ENCODE assay signal across 9 cellular contexts in the genomic region with DNA sequence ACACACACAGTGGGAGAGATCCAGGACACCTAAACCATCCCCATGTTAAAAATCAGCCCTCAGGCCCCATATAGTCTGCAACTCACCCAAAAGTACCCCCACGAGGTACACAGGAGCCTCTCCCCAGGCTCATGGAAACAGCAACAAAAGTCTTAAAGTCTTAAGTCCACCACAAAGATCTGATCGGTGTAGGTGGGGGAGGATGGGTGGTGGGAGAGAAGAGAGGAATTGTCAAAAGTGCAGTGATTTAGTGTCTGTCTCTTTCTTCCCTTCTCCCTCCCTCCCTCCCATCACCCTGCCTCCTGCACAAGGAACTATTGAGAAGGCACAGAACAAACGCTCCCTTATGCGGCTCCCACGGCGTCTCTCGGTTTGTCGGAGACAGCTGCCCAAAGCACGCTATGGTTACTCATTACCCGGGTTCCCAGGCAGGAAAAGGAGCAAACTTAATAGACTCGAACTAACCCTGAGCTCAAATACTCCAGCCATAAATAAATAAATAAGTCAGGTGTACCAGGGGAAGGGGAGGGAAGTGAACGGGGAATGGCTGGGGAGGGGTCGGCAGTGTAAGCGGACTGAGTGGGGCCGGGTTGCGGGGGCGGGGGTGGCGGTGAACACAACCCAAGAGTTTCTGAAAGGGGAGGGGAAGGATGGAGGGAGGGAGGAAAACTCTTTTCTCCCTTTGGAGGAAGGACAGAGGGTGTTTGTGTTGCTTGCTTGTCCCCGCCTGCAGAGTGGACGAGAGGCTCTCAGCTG.
DNase-seq lines count a peak whose midpoint lies in the region; TF ChIP-seq lines count a peak whose summit lies in the region.
"Had no signal": no experiment of that assay in that cellular context is flagged by ENCODE, and none has a peak within 500 bp of the region (broad histone marks: within the 10 kb centered on the region; RNA-seq: fewer than 3 reads in every experiment).

No MANE protein-coding gene starts in this region.

- H3K27ac ChIP-seq in GM23248 (no peak overlapping the region; the same call in 1 of the 2 replicates), iPS DF 6.9 (ENCODE audit: low read length) (no peak overlapping the region), smooth muscle cell (ENCODE audit: low read depth) (peak overlapping the region; percentile 73)
- H3K27ac ChIP-seq: ascending aorta had no signal

- no peaks in the 10 kb centered on the region for H3K9me3 ChIP-seq in GM23248 (ENCODE audit: low read depth)
- no peaks in the 10 kb centered on the region for H3K9me3 ChIP-seq in iPS DF 6.9 (ENCODE audit: control insufficient read depth, insufficient read depth, low read length)
- H3K9me3 ChIP-seq in smooth muscle cell (replicated peaks; ENCODE audit: low read depth) = no peaks in the 10 kb centered on the region
- H3K9me3 ChIP-seq: ascending aorta had no signal

- H3K4me3 ChIP-seq in GM23248 = no peak overlapping the region
- peak overlapping the region; percentile 6; the same call in 1 of the 2 replicates for H3K4me3 ChIP-seq in iPS DF 6.9 (ENCODE audit: low read length)
- peak overlapping the region; percentile 31 for H3K4me3 ChIP-seq in smooth muscle cell
- H3K4me3 ChIP-seq: ascending aorta had no signal

- H3K4me2 ChIP-seq in GM23248 (ENCODE audit: unreplicated experiment) (peak overlapping the region; percentile 31), smooth muscle cell (peak overlapping the region; percentile 52)

- TF ChIP-seq CTCF in smooth muscle cell (IDR thresholded peaks at IDR 0.05; ENCODE audit: borderline replicate concordance, insufficient read depth, poor library complexity, severe bottlenecking) (no peak), GM10248 (IDR thresholded peaks at IDR 0.05; ENCODE audit: control extremely low read depth, extremely low read depth, low read depth, missing control alignments) (no peak)

- H3K27me3 ChIP-seq in GM23248 (replicated peaks; ENCODE audit: insufficient read depth) = no peaks in the 10 kb centered on the region
- H3K27me3 ChIP-seq in iPS DF 6.9 (ENCODE audit: control insufficient read depth, insufficient read depth, low read length) = no peaks in the 10 kb centered on the region; the same call in 1 of the 2 replicates
- H3K27me3 ChIP-seq in smooth muscle cell (ENCODE audit: low read depth) = no peaks in the 10 kb centered on the region
- H3K27me3 ChIP-seq: ascending aorta had no signal

- DNase-seq in GM23248 (no peak), SK-MEL-5 (ENCODE audit: low read depth, low spot score) (peak; percentile 100), iPS DF 6.9 (ENCODE audit: low read depth, low spot score) (no peak), smooth muscle cell (lab: John Stamatoyannopoulos, UW; ENCODE audit: unreplicated experiment) (peak; percentile 16), NCI-H748 treated with DMSO at 0.1 percent for 48 hours (lab: John Stamatoyannopoulos, UW) (no peak), GM10248 (ENCODE audit: extremely low spot score) (no peak)
- DNase-seq in stimulated activated CD4-positive, alpha-beta T cell treated with anti-CD3 and anti-CD28 coated beads, Interleukin-2, amount 100 ng/mL, for 48 hours = no peak
- DNase-seq in activated CD8-positive, alpha-beta memory T cell treated with anti-CD3 and anti-CD28 coated beads, Interleukin-2, amount 50 U/mL, for 48 hours = no peak

- POLR2A ChIA-PET in GM10248 (lab: Yijun Ruan, JAX) = no interaction called here

- no peaks in the 10 kb centered on the region for H4K20me1 ChIP-seq in GM23248 (ENCODE audit: insufficient read depth)
- H4K20me1 ChIP-seq in smooth muscle cell (ENCODE audit: low read depth) = no peaks in the 10 kb centered on the region

- H3K36me3 ChIP-seq in GM23248 (ENCODE audit: low read depth) (no peaks in the 10 kb centered on the region), iPS DF 6.9 (ENCODE audit: control insufficient read depth, insufficient read depth, low read length) (no peaks in the 10 kb centered on the region), smooth muscle cell (ENCODE audit: low read depth) (no peaks in the 10 kb centered on the region)
- H3K36me3 ChIP-seq: ascending aorta had no signal

- in situ Hi-C loops in GM23248 (cut with MboI) = no loop called here
- in situ Hi-C loops in SK-MEL-5 (cut with HindIII; ENCODE audit: low pct_unique_long_range_greater_than_20kb, low sequenced_read_pairs) = loop anchor here (25.0 kb wide), 1 partner anchor 97 kb away; no protein-coding TSS in a partner anchor

- H2AFZ ChIP-seq in GM23248 (no peak overlapping the region), smooth muscle cell (ENCODE audit: low read depth) (no peak overlapping the region)

- CTCF ChIA-PET in GM10248 (lab: Yijun Ruan, JAX) = no interaction called here

- H3F3A ChIP-seq in GM23248 (ENCODE audit: insufficient read depth) (peaks cover 17% of the 10 kb centered on the region), smooth muscle cell (ENCODE audit: low read depth) (peaks cover 18% of the 10 kb centered on the region)

- WGBS in GM23248 (ENCODE audit: low coverage in 1 of 2, low lambda C conversion rate in 2 of 2, missing lambda C conversion rate in 2 of 2), 2 experiments = 86 to 88% methylated on average over 13 to 20 of the region's 20 CpGs
- no CpG with 5 or more reads among the region's 20 CpGs for WGBS in iPS DF 6.9 (ENCODE audit: insufficient coverage, insufficient read length)
- WGBS in smooth muscle cell (ENCODE audit: low lambda C conversion rate) = 16% methylated on average over 10 of the region's 20 CpGs

- no peaks in the 10 kb centered on the region for H3K9me2 ChIP-seq in GM23248 (ENCODE audit: insufficient read depth)

- H3K79me2 ChIP-seq in GM23248 (ENCODE audit: insufficient read depth) (no peaks in the 10 kb centered on the region), smooth muscle cell (ENCODE audit: low read depth) (no peaks in the 10 kb centered on the region)

- no peak overlapping the region for H3K9ac ChIP-seq in GM23248
- peak overlapping the region; percentile 23 for H3K9ac ChIP-seq in smooth muscle cell (ENCODE audit: low read depth)

- H3K4me1 ChIP-seq in GM23248 (ENCODE audit: insufficient read depth) = peaks cover 29% of the 10 kb centered on the region
- peaks cover 1% of the 10 kb centered on the region; the same call in 1 of the 2 replicates for H3K4me1 ChIP-seq in iPS DF 6.9 (ENCODE audit: control insufficient read depth, insufficient read depth, low read length)
- H3K4me1 ChIP-seq in smooth muscle cell (ENCODE audit: low read depth) = peaks cover 20% of the 10 kb centered on the region
- H3K4me1 ChIP-seq: ascending aorta had no signal

Comparison
In these comparisons a context has a peak if more than half of its experiments do, and no peak if none do; other contexts are left out.
1. DNase-seq: peak in SK-MEL-5 (single experiment) and smooth muscle cell (single experiment); none in GM23248 (single experiment), iPS DF 6.9 (single experiment), NCI-H748 treated with DMSO at 0.1 percent for 48 hours (single experiment), stimulated activated CD4-positive, alpha-beta T cell treated with anti-CD3 and anti-CD28 coated beads, Interleukin-2, amount 100 ng/mL, for 48 hours (0 of 2), GM10248 (single experiment) and activated CD8-positive, alpha-beta memory T cell treated with anti-CD3 and anti-CD28 coated beads, Interleukin-2, amount 50 U/mL, for 48 hours (single experiment).